8 cellular contexts compared by ENCODE assay signal in genomic region chr7:71735961-71736556, GRCh38.
DNase-seq lines count a peak whose midpoint lies in the region; ATAC-seq and TF ChIP-seq lines count a peak whose summit lies in the region.

No MANE protein-coding gene starts in this region.

- no peak overlapping the region for H3K27ac Mint-ChIP-seq in T-cell

- peak; percentile 80 for TF ChIP-seq CTCF in A673 (conservative IDR thresholded peaks at IDR 0.05; ENCODE audit: low read depth, low read length)
- peak; percentile 78 for TF ChIP-seq CTCF in GM10266 (IDR thresholded peaks at IDR 0.05; ENCODE audit: control insufficient read depth, insufficient read depth, low read depth, missing control alignments)

- H3K9me3 ChIP-seq in A673 (ENCODE audit: low read depth, low read length, poor library complexity, severe bottlenecking), result no peaks in the 10 kb centered on the region

- no peaks in the 10 kb centered on the region for H3K4me1 ChIP-seq in A673 (ENCODE audit: insufficient read depth, low read length, poor library complexity, severe bottlenecking)

- no peaks in the 10 kb centered on the region for H3K27me3 ChIP-seq in A673 (replicated peaks; ENCODE audit: insufficient read depth, low read depth, low read length, poor library complexity)

- no peak for ATAC-seq in T-cell (replicated peaks in 1 of 4)
- peak; percentile 87 for ATAC-seq in left lobe of liver

- H3K36me3 Mint-ChIP-seq in T-cell, result no peaks in the 10 kb centered on the region

- no peaks in the 10 kb centered on the region for H3K36me3 ChIP-seq in A673 (ENCODE audit: insufficient read depth, low read length, poor library complexity, severe bottlenecking)

- H3K9me3 Mint-ChIP-seq in T-cell, result no peaks in the 10 kb centered on the region

- peaks cover 7% of the 10 kb centered on the region in 2 donors for H3K27me3 Mint-ChIP-seq in T-cell

- DNase-seq in A673 (ENCODE audit: low spot score) (peak; percentile 66), GM10266 (ENCODE audit: extremely low spot score) (peak; percentile 75), MV-4-11 (lab: John Stamatoyannopoulos, UW) (peak; percentile 32), T-cell (peak in 19 of 34 experiments; percentile 1 to 24 (median 10)), cerebellar cortex (ENCODE audit: low spot score) (peak; percentile 83), left lobe of liver (ENCODE audit: low spot score) (peak; percentile 71), GF-D8 (lab: John Stamatoyannopoulos, UW) (no peak)
- DNase-seq in stimulated activated CD4-positive, alpha-beta T cell treated with anti-CD3 and anti-CD28 coated beads, Interleukin-4, amount 100 ng/mL, for 24 hours, result peak; percentile 40

- POLR2A ChIA-PET in A673 (lab: Charles Lee; ENCODE audit: low non-redundant PET) (no interaction called here), T-cell (lab: Charles Lee) (no interaction called here)

- peaks cover 0 to 6% (median 0%) of the 10 kb centered on the region in 3 donors for H3K4me1 Mint-ChIP-seq in T-cell

- no peak overlapping the region for H3K4me3 Mint-ChIP-seq in T-cell

- BruUV-seq in A673 (replicated peaks; lab: Mats Ljungman, UMichigan), result no TSS peak

- CTCF ChIA-PET in A673 (lab: Charles Lee), result no interaction called here
- CTCF ChIA-PET in T-cell (lab: Charles Lee), result no interaction called here

- intact Hi-C loops in A673 (cut with micrococcal nuclease; ENCODE audit: unreplicated experiment), result loop anchor here (1.0 kb wide), 1 partner anchor 879 kb away; no protein-coding TSS in a partner anchor

- H3K4me3 ChIP-seq in A673 (ENCODE audit: low read depth, low read length, poor library complexity, severe bottlenecking), result no peak overlapping the region

- no peak overlapping the region for H3K27ac ChIP-seq in A673 (ENCODE audit: low read depth, low read length, poor library complexity, severe bottlenecking)
